8 cellular contexts compared by ENCODE assay signal in genomic region chrX:154490021-154490413, GRCh38. TPM values are rescaled to one million over a fixed set of nuclear protein-coding genes. Genes with fewer than 3 reads are reported as not detected.
DNase-seq lines count a peak whose midpoint lies in the region; ATAC-seq and TF ChIP-seq lines count a peak whose summit lies in the region.

No MANE protein-coding gene starts in this region.

- CTCF ChIA-PET in activated CD4-positive, alpha-beta T cell treated with anti-CD3 and anti-CD28 coated beads, Interleukin-2, amount 10 ng/mL, durations not matched to agents 7 days and 5 days (lab: Charles Lee) = interaction anchor here (0.6 to 1.9 kb wide), 4 partner anchors 10 to 542 kb away, joined by 3 to 5 read pairs (median 4); no protein-coding TSS in a partner anchor

- H3K4me3 ChIP-seq in colonic mucosa (peak overlapping the region; percentile 54), thyroid gland (replicated peaks in 1 of 3) (peak overlapping the region; percentile 26 to 56 (median 32))

- TF ChIP-seq POLR2A in thyroid gland (IDR thresholded peaks at IDR 0.05) = no peak

- peak; percentile 22 for DNase-seq in activated CD4-positive, alpha-beta T cell treated with anti-CD3 and anti-CD28 coated beads, Interleukin-2, amount 10 ng/mL, durations not matched to agents 7 days and 5 days
- DNase-seq in activated CD4-positive, alpha-beta T cell treated with anti-CD3 and anti-CD28 coated beads for 4 hours = no peak
- DNase-seq in RPMI7951 (ENCODE audit: low read depth) (peak; percentile 74), colonic mucosa (peak; percentile 36), memory B cell (ENCODE audit: low spot score in 2 of 2) (no peak), thyroid gland (peak; percentile 25 to 27), NCI-H1930 (lab: John Stamatoyannopoulos, UW) (no peak)

- H3K36me3 ChIP-seq in colonic mucosa = no peaks in the 10 kb centered on the region
- no peaks in the 10 kb centered on the region for H3K36me3 ChIP-seq in thyroid gland

- WGBS in thyroid gland, 2 donors = 17% methylated on average over 1 of the region's 19 CpGs; no CpG with 5 or more reads in 1 of the 2 donors

- intact Hi-C loops in colonic mucosa (cut with DNase I) (no loop called here), thyroid gland (cut with DNase I) (no loop called here)

- TF ChIP-seq CTCF in colonic mucosa (IDR thresholded peaks at IDR 0.05) (no peak), thyroid gland (IDR thresholded peaks at IDR 0.05) (no peak)

- H3K9me3 ChIP-seq in colonic mucosa = no peaks in the 10 kb centered on the region
- no peaks in the 10 kb centered on the region for H3K9me3 ChIP-seq in thyroid gland

- H3K4me3 Mint-ChIP-seq in activated CD4-positive, alpha-beta T cell treated with anti-CD3 and anti-CD28 coated beads, Interleukin-2, amount 10 ng/mL, durations not matched to agents 7 days and 5 days = peak overlapping the region; percentile 85
- peak overlapping the region; percentile 90 for H3K4me3 Mint-ChIP-seq in memory B cell

- H3K9me3 Mint-ChIP-seq in activated CD4-positive, alpha-beta T cell treated with anti-CD3 and anti-CD28 coated beads, Interleukin-2, amount 10 ng/mL, durations not matched to agents 7 days and 5 days = no peaks in the 10 kb centered on the region
- no peaks in the 10 kb centered on the region for H3K9me3 Mint-ChIP-seq in memory B cell

- no peaks in the 10 kb centered on the region for H3K27me3 Mint-ChIP-seq in activated CD4-positive, alpha-beta T cell treated with anti-CD3 and anti-CD28 coated beads, Interleukin-2, amount 10 ng/mL, durations not matched to agents 7 days and 5 days
- H3K27me3 Mint-ChIP-seq in memory B cell = no peaks in the 10 kb centered on the region

- H3K27me3 ChIP-seq in colonic mucosa (no peaks in the 10 kb centered on the region), thyroid gland (no peaks in the 10 kb centered on the region)

- H3K4me1 Mint-ChIP-seq in activated CD4-positive, alpha-beta T cell treated with anti-CD3 and anti-CD28 coated beads, Interleukin-2, amount 10 ng/mL, durations not matched to agents 7 days and 5 days = peaks cover 37% of the 10 kb centered on the region
- peaks cover 8% of the 10 kb centered on the region for H3K4me1 Mint-ChIP-seq in memory B cell

- ATAC-seq in HG02885 (IDR thresholded peaks at IDR 0.05; ENCODE audit: poor library complexity, unreplicated experiment) = peak; percentile 28
- ATAC-seq in memory B cell (ENCODE audit: low read depth) = no peak

- POLR2A ChIA-PET in activated CD4-positive, alpha-beta T cell treated with anti-CD3 and anti-CD28 coated beads, Interleukin-2, amount 10 ng/mL, durations not matched to agents 7 days and 5 days (lab: Charles Lee) = interaction anchor here (0.7 to 1.0 kb wide), 3 partner anchors 9 to 91 kb away, joined by 3 to 4 read pairs (median 3); partner anchors contain the start of gene RPL10

- peak overlapping the region; percentile 91 for H3K27ac Mint-ChIP-seq in activated CD4-positive, alpha-beta T cell treated with anti-CD3 and anti-CD28 coated beads, Interleukin-2, amount 10 ng/mL, durations not matched to agents 7 days and 5 days
- H3K27ac Mint-ChIP-seq in memory B cell = peak overlapping the region; percentile 91

- H3K4me1 ChIP-seq in colonic mucosa (no peaks in the 10 kb centered on the region), thyroid gland (peaks cover 0 to 7% of the 10 kb centered on the region in 2 donors)

- peak overlapping the region; percentile 73 to 74 for H3K9ac ChIP-seq in colonic mucosa (ENCODE audit: low read depth in 2 of 2, low read length in 2 of 2)

- H3K27ac ChIP-seq in colonic mucosa (peak overlapping the region; percentile 94), thyroid gland (peak overlapping the region; percentile 59 to 89 (median 70))

- H3K36me3 Mint-ChIP-seq in activated CD4-positive, alpha-beta T cell treated with anti-CD3 and anti-CD28 coated beads, Interleukin-2, amount 10 ng/mL, durations not matched to agents 7 days and 5 days (ENCODE audit: low read depth) = peaks cover 1% of the 10 kb centered on the region
- peaks cover 4% of the 10 kb centered on the region for H3K36me3 Mint-ChIP-seq in memory B cell

RNA-seq across cellular contexts. Expression of gene SLC10A3, which starts 0.4 kb away (rescaled TPM):
- total RNA-seq in activated CD4-positive, alpha-beta T cell treated with anti-CD3 and anti-CD28 coated beads, Interleukin-2, amount 10 ng/mL, durations not matched to agents 7 days and 5 days = 10 to 100 TPM; 21.7 to 26.0 TPM
- 19.5 and 25.6 TPM in 2 replicates for total RNA-seq in RPMI7951 (2014; rRNA removed; shearing (Covaris generic))
- total RNA-seq in colonic mucosa = 10 to 100 TPM; 23.0 to 24.5 TPM
- total RNA-seq in thyroid gland = 10 to 100 TPM; 21.9 to 40.6 (median 29.3) TPM

RNA-seq across cellular contexts. Expression of gene UBL4A, which starts 3.6 kb away (rescaled TPM):
- 10 to 100 TPM; 46.4 to 47.3 TPM for total RNA-seq in activated CD4-positive, alpha-beta T cell treated with anti-CD3 and anti-CD28 coated beads, Interleukin-2, amount 10 ng/mL, durations not matched to agents 7 days and 5 days
- 46.0 and 50.1 TPM in 2 replicates for total RNA-seq in RPMI7951 (2014; rRNA removed; shearing (Covaris generic))
- total RNA-seq in colonic mucosa (10 to 100 TPM; 24.7 to 40.9 TPM), thyroid gland (10 to 100 TPM; 32.9 to 63.4 (median 41.3) TPM)

RNA-seq across cellular contexts. Expression of gene LAGE3, which starts 10.9 kb away (rescaled TPM):
- 10 to 100 TPM; 43.2 to 47.9 TPM for total RNA-seq in activated CD4-positive, alpha-beta T cell treated with anti-CD3 and anti-CD28 coated beads, Interleukin-2, amount 10 ng/mL, durations not matched to agents 7 days and 5 days
- 28.8 and 40.4 TPM in 2 replicates for total RNA-seq in RPMI7951 (2014; rRNA removed; shearing (Covaris generic))
- total RNA-seq in colonic mucosa (10 to 100 TPM; 10.0 to 35.3 TPM), thyroid gland (10 to 100 TPM; 10.2 to 18.9 (median 12.6) TPM)

RNA-seq across cellular contexts. Expression of gene FAM3A, which starts 26.0 kb away (rescaled TPM):
- 10 to 100 TPM; 34.4 to 38.6 TPM for total RNA-seq in activated CD4-positive, alpha-beta T cell treated with anti-CD3 and anti-CD28 coated beads, Interleukin-2, amount 10 ng/mL, durations not matched to agents 7 days and 5 days
- 16.5 and 22.3 TPM in 2 replicates for total RNA-seq in RPMI7951 (2014; rRNA removed; shearing (Covaris generic))
- total RNA-seq in colonic mucosa (10 to 100 TPM; 63.1 to 71.1 TPM), thyroid gland (10 to 100 TPM; 56.3 to 67.7 (median 65.3) TPM)

RNA-seq across cellular contexts. Expression of gene PLXNA3, which starts 31.9 kb away (rescaled TPM):
- 10 to 100 TPM; 26.2 to 28.3 TPM for total RNA-seq in activated CD4-positive, alpha-beta T cell treated with anti-CD3 and anti-CD28 coated beads, Interleukin-2, amount 10 ng/mL, durations not matched to agents 7 days and 5 days
- 3.9 and 5.4 TPM in 2 replicates for total RNA-seq in RPMI7951 (2014; rRNA removed; shearing (Covaris generic))
- total RNA-seq in colonic mucosa (10 to 100 TPM; 37.7 to 43.9 TPM), thyroid gland (10 to 100 TPM in 2 of 4 donors, 1 to 10 TPM in 2; 3.9 to 20.7 (median 14.1) TPM)

Comparison
In these comparisons a context has a peak if more than half of its experiments do, and no peak if none do; other contexts are left out.
1. DNase-seq: peak in activated CD4-positive, alpha-beta T cell treated with anti-CD3 and anti-CD28 coated beads, Interleukin-2, amount 10 ng/mL, durations not matched to agents 7 days and 5 days (single experiment), RPMI7951 (single experiment), colonic mucosa (single experiment) and thyroid gland (2 of 2); none in activated CD4-positive, alpha-beta T cell treated with anti-CD3 and anti-CD28 coated beads for 4 hours (0 of 2), memory B cell (0 of 2) and NCI-H1930 (0 of 2).